ENCODE assay signal across 1 cellular context in genomic region chr5:68103297-68103696, GRCh38.
DNase-seq lines count a peak whose midpoint lies in the region; ATAC-seq, FAIRE-seq and TF ChIP-seq lines count a peak whose summit lies in the region.
"Not testable (repeated sequence)": the region's sequence is repeated elsewhere in the genome, so short reads cannot be mapped to it uniquely, and the experiment has no call there.

No MANE protein-coding gene starts in this region.

- CTCF ChIA-PET in HepG2 (lab: Yijun Ruan, JAX; ENCODE audit: low intra/inter-chr PET ratio, low total read pairs) = not testable (repeated sequence)

- FAIRE-seq in HepG2 (lab: Jason Lieb, UNC) = not testable (repeated sequence)

- not testable (repeated sequence) for DNase-seq in HepG2 (ENCODE audit: low spot score)

- peaks cover 17% of the 10 kb centered on the region; the same call in 1 of the 2 replicates for H3K4me1 ChIP-seq in HepG2 (ENCODE audit: insufficient read depth, low read length)

- not testable (repeated sequence) for TF ChIP-seq POLR2A in HepG2 (IDR thresholded peaks at IDR 0.05; ENCODE audit: insufficient read depth in 1 of 2, low read depth in 2 of 2, low read length in 2 of 2)

- WGBS in HepG2 (ENCODE audit: low lambda C conversion rate) = 15% methylated on average over 4 of the region's 4 CpGs

- not testable (repeated sequence) for TF ChIP-seq RAD21 in HepG2 (CRISPR knock-in tag; IDR thresholded peaks at IDR 0.05)

- H3K9ac ChIP-seq in HepG2 (ENCODE audit: insufficient read depth, low read depth, low read length) = not testable (repeated sequence)

- not testable (repeated sequence) for ATAC-seq in HepG2

- TF ChIP-seq CTCF in HepG2 (CRISPR knock-in tag; IDR thresholded peaks at IDR 0.05) = not testable (repeated sequence)

- not testable (repeated sequence) for H3K36me3 ChIP-seq in HepG2 (replicated peaks in 1 of 2; ENCODE audit: control insufficient read depth in 1 of 2, insufficient read depth in 2 of 2, low read length in 2 of 2)

- intact Hi-C loops in HepG2 (cut with micrococcal nuclease; ENCODE audit: unreplicated experiment) = not testable (repeated sequence)

- not testable (repeated sequence) for H2AFZ ChIP-seq in HepG2 (ENCODE audit: low read length)

- POLR2A ChIA-PET in HepG2 (lab: Yijun Ruan, JAX) = not testable (repeated sequence)

- not testable (repeated sequence) for TF ChIP-seq EP300 in HepG2 (IDR thresholded peaks at IDR 0.05; ENCODE audit: low read depth in 2 of 2, low read length in 2 of 2); HepG2 (CRISPR knock-in tag; IDR thresholded peaks at IDR 0.05; ENCODE audit: borderline replicate concordance)

- in situ Hi-C loops in HepG2 (cut with HindIII; ENCODE audit: extremely low pct_ligation_motif_present, low pct_unique_long_range_greater_than_20kb) = not testable (repeated sequence)

- BruUV-seq in HepG2 (replicated peaks; lab: Mats Ljungman, UMichigan) = not testable (repeated sequence)

- H3K4me3 ChIP-seq in HepG2 (replicated peaks in 1 of 3; ENCODE audit: insufficient read depth in 1 of 3, low read depth in 2 of 3, low read length in 3 of 3) = not testable (repeated sequence)

- not testable (repeated sequence) for H4K20me1 ChIP-seq in HepG2 (ENCODE audit: insufficient read depth, low read length)

- not testable (repeated sequence) for H3K9me3 ChIP-seq in HepG2 (ENCODE audit: low read length)

- H3K27ac ChIP-seq in HepG2 (ENCODE audit: extremely low read length, insufficient read depth, low read length) = not testable (repeated sequence)

- H3K4me2 ChIP-seq in HepG2 (ENCODE audit: low read depth, low read length) = peak overlapping the region; percentile 5; the same call in 1 of the 2 replicates

- not testable (repeated sequence) for H3K79me2 ChIP-seq in HepG2 (ENCODE audit: insufficient read depth, low read length)

- not testable (repeated sequence) for H3K27me3 ChIP-seq in HepG2 (ENCODE audit: control insufficient read depth in 1 of 2, insufficient read depth in 2 of 2, low read length in 2 of 2)

TF ChIP-seq in HepG2, 621 proteins besides CTCF, POLR2A, EP300 and RAD21:
- TF ChIP-seq THRA (CRISPR knock-in tag; IDR thresholded peaks at IDR 0.05; ENCODE audit: borderline replicate concordance) (peak; percentile 88; the same call in 1 of the 2 replicates), RXRB (CRISPR knock-in tag; IDR thresholded peaks at IDR 0.05; ENCODE audit: borderline replicate concordance) (peak; percentile 62), ZNF629 (CRISPR knock-in tag; conservative IDR thresholded peaks at IDR 0.05) (peak; percentile 56)
TF ChIP-seq in HepG2: peak in this region for 3; not testable (repeated sequence) for 618.
